Comparison of ENCODE assay signal across 24 cellular contexts in genomic region chr16:85707528-85708095, GRCh38. TPM values are rescaled to one million over a fixed set of nuclear protein-coding genes. Genes with fewer than 3 reads are reported as not detected.
A peak's percentile ranks its signal among the peaks of the same experiment; 100 is the strongest.
DNase-seq lines count a peak whose midpoint lies in the region; ATAC-seq and TF ChIP-seq lines count a peak whose summit lies in the region.
"Had no signal": no experiment of that assay in that cellular context is flagged by ENCODE, and none has a peak within 500 bp of the region (broad histone marks: within the 10 kb centered on the region; RNA-seq: fewer than 3 reads in every experiment).

No MANE protein-coding gene starts in this region.

- no peak overlapping the region for H3K4me3 ChIP-seq in breast epithelium
- H3K4me3 ChIP-seq: stomach, tibial artery had no signal

- TSS peak; percentile 74 for BruUV-seq in MCF 10A (replicated peaks; lab: Mats Ljungman, UMichigan)

- no peak for TF ChIP-seq POLR2A in breast epithelium (IDR thresholded peaks at IDR 0.05)

- H3K27ac Mint-ChIP-seq in MCF 10A (ENCODE audit: low read depth, unreplicated experiment): no peak overlapping the region
- H3K27ac Mint-ChIP-seq: activated naive CD4-positive, alpha-beta T cell treated with anti-CD3 and anti-CD28 coated beads, Interleukin-2, amount 50 U/mL, for 24 hours; CD8-positive, alpha-beta memory T cell; natural killer cell had no signal

- no peak for TF ChIP-seq CTCF in MCF 10A (IDR thresholded peaks at IDR 0.05; ENCODE audit: unreplicated experiment)
- TF ChIP-seq CTCF in breast epithelium (IDR thresholded peaks at IDR 0.05): no peak

- intact Hi-C loops in MCF 10A (cut with micrococcal nuclease) (no loop called here), breast epithelium (cut with DNase I; ENCODE audit: low total_unique reads) (no loop called here), left colon (cut with DNase I, micrococcal nuclease) (no loop called here)

- DNase-seq in MCF 10A (ENCODE audit: unreplicated experiment) (no peak), breast epithelium (ENCODE audit: low spot score in 2 of 2) (no peak), NCI-H510A treated with DMSO at 0.1 percent for 48 hours (lab: John Stamatoyannopoulos, UW) (peak; percentile 69), left colon (peak in 1 of 2 donors; percentile 38), superior temporal gyrus (ENCODE audit: extremely low spot score) (no peak)
- DNase-seq in activated naive CD4-positive, alpha-beta T cell (lab: John Stamatoyannopoulos, UW): no peak
- DNase-seq: activated CD4-positive, alpha-beta T cell treated with anti-CD3 and anti-CD28 coated beads, Interleukin-2, amount 50 U/mL, for 4 hours; activated CD8-positive, alpha-beta memory T cell treated with anti-CD3 and anti-CD28 coated beads, Interleukin-2, amount 50 U/mL, for 48 hours; BE2C; CD8-positive, alpha-beta memory T cell; HCEC 1CT; natural killer cell; NCI-H1694; NCI-H226; stimulated activated CD4-positive, alpha-beta T cell treated with anti-CD3 and anti-CD28 coated beads, Interleukin-1b, Interleukin-23, amount 100 ng/mL, for 48 hours; stimulated activated CD8-positive, alpha-beta memory T cell treated with anti-CD3 and anti-CD28 coated beads, Interleukin-4, amount 100 ng/mL, for 48 hours; stomach; T-helper 1 cell; tibial artery had no signal

- no peaks in the 10 kb centered on the region for H3K36me3 ChIP-seq in breast epithelium
- H3K36me3 ChIP-seq: BE2C, stomach, tibial artery had no signal

- no peaks in the 10 kb centered on the region for H3K27me3 ChIP-seq in breast epithelium
- H3K27me3 ChIP-seq: BE2C, stomach had no signal

- H3K9me3 ChIP-seq in breast epithelium: peaks cover 4 to 6% of the 10 kb centered on the region in 2 donors
- H3K9me3 ChIP-seq: BE2C had no signal

- CTCF ChIA-PET in MCF 10A (lab: Yijun Ruan, JAX): no interaction called here

- no peaks in the 10 kb centered on the region for H3K27me3 Mint-ChIP-seq in MCF 10A (ENCODE audit: insufficient read depth, unreplicated experiment)
- H3K27me3 Mint-ChIP-seq: activated naive CD4-positive, alpha-beta T cell treated with anti-CD3 and anti-CD28 coated beads, Interleukin-2, amount 50 U/mL, for 24 hours had no signal

- no peak overlapping the region for H3K4me3 Mint-ChIP-seq in MCF 10A (ENCODE audit: unreplicated experiment)
- H3K4me3 Mint-ChIP-seq: activated naive CD4-positive, alpha-beta T cell treated with anti-CD3 and anti-CD28 coated beads, Interleukin-2, amount 50 U/mL, for 24 hours; CD8-positive, alpha-beta memory T cell; natural killer cell had no signal

- no peaks in the 10 kb centered on the region for H3K4me1 ChIP-seq in breast epithelium
- H3K4me1 ChIP-seq: BE2C, stomach, tibial artery had no signal

- H3K4me1 Mint-ChIP-seq in MCF 10A (ENCODE audit: insufficient read depth, unreplicated experiment): peaks cover 4% of the 10 kb centered on the region
- H3K4me1 Mint-ChIP-seq: activated naive CD4-positive, alpha-beta T cell treated with anti-CD3 and anti-CD28 coated beads, Interleukin-2, amount 50 U/mL, for 24 hours; CD8-positive, alpha-beta memory T cell; natural killer cell had no signal

- peaks cover 26% of the 10 kb centered on the region for H3K36me3 Mint-ChIP-seq in MCF 10A (ENCODE audit: insufficient read depth, unreplicated experiment)
- H3K36me3 Mint-ChIP-seq: natural killer cell had no signal

- H3K9me3 Mint-ChIP-seq in MCF 10A (ENCODE audit: unreplicated experiment): no peaks in the 10 kb centered on the region
- H3K9me3 Mint-ChIP-seq: activated naive CD4-positive, alpha-beta T cell treated with anti-CD3 and anti-CD28 coated beads, Interleukin-2, amount 50 U/mL, for 24 hours; natural killer cell had no signal

- POLR2A ChIA-PET in MCF 10A (lab: Yijun Ruan, JAX): no interaction called here

- no peak overlapping the region for H3K27ac ChIP-seq in breast epithelium
- H3K27ac ChIP-seq: HL-60, KMS-11, stomach, tibial artery had no signal

- ATAC-seq in left colon (peak; percentile 59), HG02885 (IDR thresholded peaks at IDR 0.05; ENCODE audit: poor library complexity, unreplicated experiment) (no peak), HG02678 (IDR thresholded peaks at IDR 0.05; ENCODE audit: unreplicated experiment) (no peak)
- ATAC-seq: natural killer cell had no signal

RNA-seq across cellular contexts. Expression of gene GINS2, which starts 18.9 kb away (rescaled TPM):
- total RNA-seq in MCF 10A (2022): 6.9 and 11.3 TPM in 2 replicates
- total RNA-seq in breast epithelium: 1 to 10 TPM in 2 of 3 donors, under 1 TPM in 1; 0.66 to 3.1 (median 1.1) TPM
- 1 to 10 TPM; 3.2 to 5.1 TPM for total RNA-seq in left colon

RNA-seq across cellular contexts. Expression of gene C16orf74, which starts 43.3 kb away (rescaled TPM):
- total RNA-seq in MCF 10A (2022): 62.6 and 68.5 TPM in 2 replicates
- total RNA-seq in breast epithelium: 1 to 10 TPM in 2 of 3 donors, under 1 TPM in 1; 0.80 to 7.2 (median 6.7) TPM
- 1 to 10 TPM in 1 of 2 donors, under 1 TPM in 1; 0.52 to 1.6 TPM for total RNA-seq in left colon
